In the genomic region with DNA sequence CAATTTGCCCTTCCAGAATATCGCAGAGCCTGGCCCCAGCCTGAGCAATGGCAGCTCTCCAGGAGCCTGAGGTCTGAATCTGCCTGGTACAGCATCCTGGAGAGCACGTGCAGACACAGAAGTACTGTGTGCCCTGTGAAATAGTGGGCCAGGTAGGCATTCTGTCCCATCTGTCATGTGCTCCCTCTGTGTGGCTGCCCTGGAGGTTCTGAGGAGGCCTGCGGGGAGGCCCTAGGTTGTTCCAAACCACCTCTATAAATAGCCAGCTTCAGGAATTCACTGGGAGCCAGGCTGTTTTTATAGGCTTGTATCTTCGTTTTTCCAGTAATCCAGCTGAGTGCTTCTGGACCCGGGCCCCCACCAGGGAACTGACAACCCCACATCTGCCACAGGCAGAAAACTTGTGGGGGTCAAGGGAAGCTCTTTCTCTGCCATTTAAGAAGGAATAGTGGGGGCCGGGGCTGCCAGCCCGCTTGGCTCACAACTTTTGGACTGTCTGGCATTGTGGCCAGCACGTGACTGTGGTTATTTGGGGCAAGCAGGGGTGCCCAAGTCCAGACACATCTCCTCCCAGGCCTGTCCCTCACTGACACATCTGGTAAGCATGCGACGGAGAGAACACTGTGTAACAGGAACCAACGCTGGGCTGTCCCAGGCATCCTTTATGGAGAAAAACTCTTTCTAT, we compare ENCODE assay signal across 12 cellular contexts.
DNase-seq lines count a peak whose midpoint lies in the region; ATAC-seq, FAIRE-seq and TF ChIP-seq lines count a peak whose summit lies in the region.
"Had no signal": no experiment of that assay in that cellular context is flagged by ENCODE, and none has a peak within 500 bp of the region (broad histone marks: within the 10 kb centered on the region; RNA-seq: fewer than 3 reads in every experiment).

No MANE protein-coding gene starts in this region.

- FAIRE-seq in astrocyte (lab: Jason Lieb, UNC): peak; percentile 23
- FAIRE-seq: D721Med had no signal

- peaks cover 11% of the 10 kb centered on the region for H3K4me1 ChIP-seq in astrocyte (ENCODE audit: insufficient read depth, low read length)
- H3K4me1 ChIP-seq in gastrocnemius medialis: peaks cover 27 to 31% of the 10 kb centered on the region in 2 donors

- peaks cover 33% of the 10 kb centered on the region for H3K27me3 Mint-ChIP-seq in astrocyte (ENCODE audit: low read depth, unreplicated experiment)

- H3K4me3 Mint-ChIP-seq in astrocyte (ENCODE audit: unreplicated experiment): no peak overlapping the region
- H3K4me3 Mint-ChIP-seq: activated CD4-positive, alpha-beta T cell treated with anti-CD3 and anti-CD28 coated beads, Interleukin-2, amount 10 ng/mL, durations not matched to agents 24 days and 14 days had no signal

- H3K4me3 ChIP-seq in astrocyte (ENCODE audit: insufficient read depth, low read depth, low read length) (no peak overlapping the region), gastrocnemius medialis (peak overlapping the region; percentile 12 to 38 (median 36))

- intact Hi-C loops in cardiac septum (cut with DNase I) (loop anchor here (2.0 to 10.0 kb wide), 4 partner anchors 59 to 223 kb away; no protein-coding TSS in a partner anchor), gastrocnemius medialis (cut with DNase I; ENCODE audit: low total_unique reads) (loop anchor here (2.0 to 5.0 kb wide), 3 partner anchors 45 to 357 kb away; a partner anchor contains a TSS)

- peaks cover 5% of the 10 kb centered on the region for H3K27me3 ChIP-seq in astrocyte (ENCODE audit: insufficient read depth, low read length)
- H3K27me3 ChIP-seq in gastrocnemius medialis: no peaks in the 10 kb centered on the region

- peak; percentile 93 for ATAC-seq in gastrocnemius medialis
- no peak for ATAC-seq in GM19455 (IDR thresholded peaks at IDR 0.05; ENCODE audit: unreplicated experiment)

- H3K36me3 Mint-ChIP-seq in astrocyte (ENCODE audit: low read depth, unreplicated experiment): no peaks in the 10 kb centered on the region

- H3K4me2 ChIP-seq in astrocyte (ENCODE audit: low read length): peak overlapping the region; percentile 53

- TF ChIP-seq CTCF in astrocyte (IDR thresholded peaks at IDR 0.05; ENCODE audit: insufficient read depth, low read depth, low read length) (no peak), gastrocnemius medialis (IDR thresholded peaks at IDR 0.05 in 4 of 5, conservative IDR thresholded peaks at IDR 0.05 in 1 of 5) (no peak)

- no peak overlapping the region for H3K9ac ChIP-seq in astrocyte (ENCODE audit: low read length)

- DNase-seq in ELR (ENCODE audit: low read depth): peak; percentile 26
- DNase-seq in astrocyte (ENCODE audit: low read depth): peak; percentile 53
- DNase-seq in cardiac septum (ENCODE audit: low spot score): peak; percentile 89
- peak; percentile 92 to 93 for DNase-seq in gastrocnemius medialis
- DNase-seq in activated CD4-positive, CD25-positive, alpha-beta regulatory T cell (lab: John Stamatoyannopoulos, UW): no peak
- no peak for DNase-seq in COR-L47 (lab: John Stamatoyannopoulos, UW)
- no peak for DNase-seq in germinal center (ENCODE audit: low spot score)
- DNase-seq: activated CD4-positive, alpha-beta T cell treated with anti-CD3 and anti-CD28 coated beads, Interleukin-2, amount 10 ng/mL, durations not matched to agents 24 days and 14 days; erythroblast; NCI-H774 had no signal

- no peaks in the 10 kb centered on the region for H3K36me3 ChIP-seq in astrocyte (ENCODE audit: insufficient read depth, low read length)
- no peaks in the 10 kb centered on the region for H3K36me3 ChIP-seq in gastrocnemius medialis

- H3K27ac Mint-ChIP-seq in astrocyte (ENCODE audit: unreplicated experiment): peak overlapping the region; percentile 89
- H3K27ac Mint-ChIP-seq: activated CD4-positive, alpha-beta T cell treated with anti-CD3 and anti-CD28 coated beads, Interleukin-2, amount 10 ng/mL, durations not matched to agents 24 days and 14 days had no signal

- H3K4me1 Mint-ChIP-seq in astrocyte (ENCODE audit: low read depth, unreplicated experiment): peaks cover 18% of the 10 kb centered on the region
- H3K4me1 Mint-ChIP-seq: activated CD4-positive, alpha-beta T cell treated with anti-CD3 and anti-CD28 coated beads, Interleukin-2, amount 10 ng/mL, durations not matched to agents 24 days and 14 days had no signal

- TF ChIP-seq POLR2A in gastrocnemius medialis (IDR thresholded peaks at IDR 0.05): peak in 1 of 2 donors; percentile 17

- H3K9me3 ChIP-seq in astrocyte (ENCODE audit: insufficient read depth, low read depth, low read length): no peaks in the 10 kb centered on the region
- H3K9me3 ChIP-seq in gastrocnemius medialis: no peaks in the 10 kb centered on the region

- H3K79me2 ChIP-seq in astrocyte (ENCODE audit: insufficient read depth, low read length): no peaks in the 10 kb centered on the region

- no peaks in the 10 kb centered on the region for H4K20me1 ChIP-seq in astrocyte (ENCODE audit: insufficient read depth, low read length)

- no peak overlapping the region for H3K27ac ChIP-seq in astrocyte (ENCODE audit: low read depth, low read length)
- H3K27ac ChIP-seq in gastrocnemius medialis: peak overlapping the region; percentile 89 to 99 (median 94)

- in situ Hi-C loops in gastrocnemius medialis (cut with MboI; ENCODE audit: low sequenced_read_pairs in 4 of 4): no loop called here

- H3K9me3 Mint-ChIP-seq in astrocyte (ENCODE audit: unreplicated experiment): no peaks in the 10 kb centered on the region
- H3K9me3 Mint-ChIP-seq: activated CD4-positive, alpha-beta T cell treated with anti-CD3 and anti-CD28 coated beads, Interleukin-2, amount 10 ng/mL, durations not matched to agents 24 days and 14 days had no signal

- H2AFZ ChIP-seq in astrocyte (ENCODE audit: low read depth, low read length): no peak overlapping the region

Comparison
In these comparisons a context has a peak if more than half of its experiments do, and no peak if none do; other contexts are left out.
1. DNase-seq: peak in ELR (single experiment), astrocyte (single experiment), cardiac septum (single experiment) and gastrocnemius medialis (2 of 2); none in activated CD4-positive, CD25-positive, alpha-beta regulatory T cell (0 of 4), COR-L47 (single experiment) and germinal center (single experiment).